ENCODE assay signal across 9 cellular contexts in genomic region chr22:24189249-24190158, GRCh38. TPM values are rescaled to one million over a fixed set of nuclear protein-coding genes. Genes with fewer than 3 reads are reported as not detected.
A peak's percentile ranks its signal among the peaks of the same experiment; 100 is the strongest.
DNase-seq lines count a peak whose midpoint lies in the region; ATAC-seq and TF ChIP-seq lines count a peak whose summit lies in the region.
"Had no signal": no experiment of that assay in that cellular context is flagged by ENCODE, and none has a peak within 500 bp of the region (broad histone marks: within the 10 kb centered on the region; RNA-seq: fewer than 3 reads in every experiment).

No MANE protein-coding gene starts in this region.

- peaks cover 27% of the 10 kb centered on the region for H3K4me1 Mint-ChIP-seq in Calu3 (ENCODE audit: low read depth, unreplicated experiment)

- ATAC-seq in HG03135 (IDR thresholded peaks at IDR 0.05; ENCODE audit: unreplicated experiment) = no peak

- no peaks in the 10 kb centered on the region for H3K27me3 Mint-ChIP-seq in Calu3 (ENCODE audit: unreplicated experiment)

- DNase-seq in Calu3 (peak; percentile 89), HL-60 (ENCODE audit: low read depth in 1 of 2, low spot score in 1 of 2) (peak in 1 of 2 experiments; percentile 63), SK-N-SH (peak; percentile 95), breast epithelium (ENCODE audit: low spot score in 2 of 2) (peak; percentile 81 to 84), kidney epithelial cell (ENCODE audit: low read depth) (no peak), cerebellar nuclear complex (lab: John Stamatoyannopoulos, UW) (no peak)
- DNase-seq in stimulated activated CD4-positive, alpha-beta T cell treated with anti-CD3 and anti-CD28 coated beads, Interleukin-1b, Interleukin-23, amount 100 ng/mL, for 4 hours (ENCODE audit: low read depth in 2 of 2) = peak; percentile 8 to 16

- H3K79me2 ChIP-seq in SK-N-SH (ENCODE audit: insufficient read depth) = no peaks in the 10 kb centered on the region

- CTCF ChIA-PET in Calu3 (lab: Charles Lee) (interaction anchor here (0.6 to 3.3 kb wide), 12 partner anchors 9 to 332 kb away, joined by 3 to 59 read pairs (median 4); no protein-coding TSS in a partner anchor), SK-N-SH (lab: Yijun Ruan, JAX) (interaction anchor here (0.6 to 3.6 kb wide), 52 partner anchors 9 to 569 kb away, joined by 3 to 94 read pairs (median 4); partner anchors contain the start of genes CABIN1, GGT5 and SUSD2)

- no peaks in the 10 kb centered on the region for H4K20me1 ChIP-seq in SK-N-SH (ENCODE audit: insufficient read depth)

- H3K27me3 ChIP-seq in HL-60 (ENCODE audit: insufficient read depth, poor library complexity, severe bottlenecking) = no peaks in the 10 kb centered on the region
- H3K27me3 ChIP-seq in SK-N-SH (ENCODE audit: insufficient read depth) = no peaks in the 10 kb centered on the region
- H3K27me3 ChIP-seq in breast epithelium = no peaks in the 10 kb centered on the region
- H3K27me3 ChIP-seq in kidney epithelial cell (ENCODE audit: control insufficient read depth, insufficient read depth, low read length) = no peaks in the 10 kb centered on the region

- WGBS in SK-N-SH (ENCODE audit: low lambda C conversion rate) = 70% methylated on average over 4 of the region's 23 CpGs

- H3K36me3 Mint-ChIP-seq in Calu3 (ENCODE audit: insufficient read depth, unreplicated experiment) = peaks cover 6% of the 10 kb centered on the region

- TF ChIP-seq RAD21 in SK-N-SH (IDR thresholded peaks at IDR 0.05; ENCODE audit: low read length) = peak; percentile 96

- H3K9me2 ChIP-seq in SK-N-SH = no peaks in the 10 kb centered on the region

- BruUV-seq in Calu3 (replicated peaks; lab: Mats Ljungman, UMichigan) = no TSS peak

- H3K9me3 ChIP-seq in SK-N-SH (no peaks in the 10 kb centered on the region), breast epithelium (no peaks in the 10 kb centered on the region)

- TF ChIP-seq POLR2A in breast epithelium (IDR thresholded peaks at IDR 0.05) = no peak

- H3K27ac Mint-ChIP-seq in Calu3 (ENCODE audit: unreplicated experiment) = peak overlapping the region; percentile 61

- TF ChIP-seq CTCF in Calu3 (IDR thresholded peaks at IDR 0.05; ENCODE audit: unreplicated experiment) (peak; percentile 92), HL-60 (IDR thresholded peaks at IDR 0.05; ENCODE audit: insufficient read depth, low read length) (peak; percentile 92), SK-N-SH (IDR thresholded peaks at IDR 0.05) (peak; percentile 95), breast epithelium (IDR thresholded peaks at IDR 0.05) (peak; percentile 84 to 98 (median 94)), kidney epithelial cell (IDR thresholded peaks at IDR 0.05; ENCODE audit: insufficient read depth, low read length, poor library complexity, severe bottlenecking) (peak; percentile 92)

- no peak overlapping the region for H3K27ac ChIP-seq in HL-60 (replicated peaks)
- no peak overlapping the region; a peak in 1 of 4 replicates for H3K27ac ChIP-seq in SK-N-SH (ENCODE audit: low read depth in 2 of 2, low read length in 1 of 2)
- H3K27ac ChIP-seq in breast epithelium = peak overlapping the region; percentile 70 to 79
- H3K27ac ChIP-seq: SK-N-MC had no signal

- no peaks in the 10 kb centered on the region for H3K36me3 ChIP-seq in SK-N-SH (replicated peaks in 1 of 2; ENCODE audit: control insufficient read depth in 1 of 2, insufficient read depth in 2 of 2, low read length in 1 of 2)
- H3K36me3 ChIP-seq in breast epithelium = no peaks in the 10 kb centered on the region
- no peaks in the 10 kb centered on the region for H3K36me3 ChIP-seq in kidney epithelial cell (ENCODE audit: control insufficient read depth, insufficient read depth, low read length)

- H3F3A ChIP-seq in SK-N-SH (replicated peaks; ENCODE audit: insufficient read depth) = no peaks in the 10 kb centered on the region

- no peak for TF ChIP-seq EP300 in SK-N-SH (IDR thresholded peaks at IDR 0.05; ENCODE audit: borderline replicate concordance in 1 of 2, low read depth in 1 of 2, low read length in 1 of 2)

- intact Hi-C loops in Calu3 (cut with micrococcal nuclease; ENCODE audit: unreplicated experiment) (loop anchor here (2.0 to 10.0 kb wide), 2 partner anchors 57 to 205 kb away; partner anchors contain the start of gene GSTT2), breast epithelium (cut with DNase I; ENCODE audit: low total_unique reads) (no loop called here)

- peak overlapping the region; percentile 49; the same call in 1 of the 2 replicates for H2AFZ ChIP-seq in SK-N-SH (ENCODE audit: low read depth)

- H3K9me3 Mint-ChIP-seq in Calu3 (ENCODE audit: low read depth, unreplicated experiment) = no peaks in the 10 kb centered on the region

- POLR2A ChIA-PET in SK-N-SH (lab: Yijun Ruan, JAX) = no interaction called here

- H3K4me1 ChIP-seq in SK-N-SH (ENCODE audit: control insufficient read depth in 1 of 2, insufficient read depth in 2 of 2, low read depth in 1 of 2, low read length in 1 of 2) = peaks cover 0 to 15% of the 10 kb centered on the region in 2 experiments; a peak in 1 of 4 replicates
- H3K4me1 ChIP-seq in breast epithelium = peaks cover 7 to 19% of the 10 kb centered on the region in 2 donors

- no peak overlapping the region for H3K4me2 ChIP-seq in SK-N-SH

- H3K4me3 ChIP-seq in HL-60 (replicated peaks; ENCODE audit: insufficient read depth, low read length) = no peak overlapping the region
- H3K4me3 ChIP-seq in SK-N-SH (ENCODE audit: low read depth in 2 of 2, low read length in 1 of 2) = no peak overlapping the region; a peak in 1 of 4 replicates
- peak overlapping the region in 1 of 3 donors; percentile 11 for H3K4me3 ChIP-seq in breast epithelium
- no peak overlapping the region for H3K4me3 ChIP-seq in kidney epithelial cell (ENCODE audit: low read depth, low read length)
- H3K4me3 ChIP-seq: SK-N-MC had no signal

- no peak overlapping the region for H3K9ac ChIP-seq in SK-N-SH

- peak overlapping the region; percentile 13 for H3K4me3 Mint-ChIP-seq in Calu3 (ENCODE audit: low read depth, unreplicated experiment)

TF ChIP-seq in SK-N-SH, 30 proteins besides CTCF, POLR2A, EP300 and RAD21:
- TF ChIP-seq SMC3 (IDR thresholded peaks at IDR 0.05; ENCODE audit: low read depth, low read length) = peak; percentile 100
- no peak for TF ChIP-seq GATA2 (CRISPR knock-in tag; IDR thresholded peaks at IDR 0.05)
TF ChIP-seq in SK-N-SH: peak in this region for 1.

RNA-seq across cellular contexts. Expression of gene SUSD2, which starts 8.2 kb away (rescaled TPM):
- total RNA-seq in Calu3 (2022) = 2.5 and 3.1 TPM in 2 replicates
- polyA plus RNA-seq in SK-N-SH (2012; rRNA removed) = 0.76 and 0.82 TPM in 2 replicates
- 0.18 and 0.26 TPM in 2 replicates for polyA plus RNA-seq in SK-N-SH (2012; cell fraction: cytosol; rRNA removed)
- 1.7 and 2.2 TPM in 2 replicates for polyA plus RNA-seq in SK-N-SH (2012; cell fraction: nucleus; rRNA removed)
- 1 to 10 TPM in 2 of 3 donors, under 1 TPM in 1; 0.80 to 7.9 (median 5.6) TPM for total RNA-seq in breast epithelium
- 0.17 and 0.62 TPM in 2 replicates for total RNA-seq in kidney epithelial cell

RNA-seq across cellular contexts. Expression of gene GGT5, which starts 55.4 kb away (rescaled TPM):
- total RNA-seq in Calu3 (2022) (0.28 and 0.64 TPM in 2 replicates), breast epithelium (100 to 1,000 TPM in 1 of 3 donors, 10 to 100 TPM in 2; 27.1 to 114 (median 61.0) TPM), kidney epithelial cell (4.2 and 5.9 TPM in 2 replicates)
- 3.3 and 4.6 TPM in 2 replicates for polyA plus RNA-seq in SK-N-SH (2012; rRNA removed)
- polyA plus RNA-seq in SK-N-SH (2012; cell fraction: cytosol; rRNA removed) = 1.2 and 2.7 TPM in 2 replicates
- polyA plus RNA-seq in SK-N-SH (2012; cell fraction: nucleus; rRNA removed) = 6.3 and 7.6 TPM in 2 replicates

Comparison
In these comparisons a context has a peak if more than half of its experiments do, and no peak if none do; other contexts are left out.
1. DNase-seq: peak in Calu3 (single experiment), SK-N-SH (single experiment), breast epithelium (2 of 2) and stimulated activated CD4-positive, alpha-beta T cell treated with anti-CD3 and anti-CD28 coated beads, Interleukin-1b, Interleukin-23, amount 100 ng/mL, for 4 hours (2 of 2); none in kidney epithelial cell (single experiment) and cerebellar nuclear complex (0 of 2).
2. H3K27ac ChIP-seq: peak in breast epithelium (2 of 2); none in HL-60 (single experiment) and SK-N-SH (0 of 2).
3. Peak in every context shown above with its lines, with median percentiles within 50 percentile points of each other: CTCF ChIP-seq.